In genomic region chr12:57458665-57459054, GRCh38 we compare ENCODE assay signal across 8 cellular contexts. TPM values are rescaled to one million over a fixed set of nuclear protein-coding genes. Genes with fewer than 3 reads are reported as not detected.
A peak's percentile ranks its signal among the peaks of the same experiment; 100 is the strongest.
DNase-seq lines count a peak whose midpoint lies in the region; TF ChIP-seq lines count a peak whose summit lies in the region.

No MANE protein-coding gene starts in this region.

- H3K4me3 ChIP-seq in BLaER1 (peak overlapping the region; percentile 70), MM.1S (ENCODE audit: low read length) (peak overlapping the region; percentile 80), duodenal mucosa (ENCODE audit: low read depth in 1 of 2, low read length in 2 of 2) (peak overlapping the region; percentile 93 to 96), neural cell (ENCODE audit: low read length) (peak overlapping the region; percentile 67)

- H3K9me2 ChIP-seq in MM.1S (replicated peaks; ENCODE audit: insufficient read depth, low read length) (no peaks in the 10 kb centered on the region), neural cell (ENCODE audit: insufficient read depth, low read length) (no peaks in the 10 kb centered on the region)

- H3K4me2 ChIP-seq in BLaER1, result peak overlapping the region; percentile 79
- H3K4me2 ChIP-seq in MM.1S (ENCODE audit: low read depth, low read length), result peak overlapping the region; percentile 100
- no peak overlapping the region for H3K4me2 ChIP-seq in neural cell (ENCODE audit: low read length)

- TF ChIP-seq EP300 in neural cell (conservative IDR thresholded peaks at IDR 0.05; ENCODE audit: poor library complexity, severe bottlenecking), result no peak

- H3K4me1 ChIP-seq in BLaER1 (peaks cover 69% of the 10 kb centered on the region), MM.1S (ENCODE audit: low read length) (peaks cover 24% of the 10 kb centered on the region), duodenal mucosa (ENCODE audit: control insufficient read depth in 1 of 2, insufficient read depth in 2 of 2, low read length in 2 of 2) (peaks cover 19 to 36% of the 10 kb centered on the region in 2 donors)

- peaks cover 9% of the 10 kb centered on the region for H3F3A ChIP-seq in MM.1S (ENCODE audit: insufficient read depth, low read length)
- H3F3A ChIP-seq in neural cell (ENCODE audit: insufficient read depth, low read length, poor library complexity, severe bottlenecking), result no peaks in the 10 kb centered on the region

- H4K20me1 ChIP-seq in BLaER1 (peaks cover 7% of the 10 kb centered on the region), MM.1S (ENCODE audit: insufficient read depth, low read length) (no peaks in the 10 kb centered on the region), neural cell (ENCODE audit: insufficient read depth) (no peaks in the 10 kb centered on the region)

- H2AFZ ChIP-seq in MM.1S (ENCODE audit: low read length), result peak overlapping the region; percentile 94
- H2AFZ ChIP-seq in neural cell (ENCODE audit: low read depth, low read length), result no peak overlapping the region

- TF ChIP-seq CTCF in MM.1S (IDR thresholded peaks at IDR 0.05; ENCODE audit: low read length) (no peak), neural cell (IDR thresholded peaks at IDR 0.05; ENCODE audit: poor library complexity, severe bottlenecking) (no peak)

- H3K36me3 ChIP-seq in BLaER1 (no peaks in the 10 kb centered on the region), MM.1S (replicated peaks; ENCODE audit: insufficient read depth, low read length) (no peaks in the 10 kb centered on the region), duodenal mucosa (ENCODE audit: control insufficient read depth in 1 of 2, insufficient read depth in 2 of 2, low read length in 2 of 2) (no peaks in the 10 kb centered on the region), neural cell (ENCODE audit: insufficient read depth, low read length) (no peaks in the 10 kb centered on the region)

- H3K27me3 ChIP-seq in BLaER1, result peaks cover 20% of the 10 kb centered on the region
- H3K27me3 ChIP-seq in MM.1S (replicated peaks; ENCODE audit: insufficient read depth, low read length), result peaks cover 13% of the 10 kb centered on the region
- peaks cover 5 to 13% of the 10 kb centered on the region in 2 donors for H3K27me3 ChIP-seq in duodenal mucosa (ENCODE audit: control insufficient read depth in 1 of 2, insufficient read depth in 2 of 2, low read length in 2 of 2)
- peaks cover 39% of the 10 kb centered on the region for H3K27me3 ChIP-seq in neural cell (ENCODE audit: insufficient read depth, low read depth, low read length)

- peak overlapping the region; percentile 77 for H3K27ac ChIP-seq in BLaER1
- peak overlapping the region; percentile 56; the same call in 1 of the 2 replicates for H3K27ac ChIP-seq in MM.1S (ENCODE audit: low read length)
- peak overlapping the region; percentile 23 for H3K27ac ChIP-seq in duodenal mucosa (ENCODE audit: low read depth, low read length)
- no peak overlapping the region for H3K27ac ChIP-seq in neural cell (ENCODE audit: low read length)

- H3K9me3 ChIP-seq in BLaER1, result no peaks in the 10 kb centered on the region
- H3K9me3 ChIP-seq in MM.1S (replicated peaks; ENCODE audit: insufficient read depth, low read length), result no peaks in the 10 kb centered on the region
- no peaks in the 10 kb centered on the region for H3K9me3 ChIP-seq in duodenal mucosa (ENCODE audit: control insufficient read depth in 1 of 2, low read length in 2 of 2)
- H3K9me3 ChIP-seq in neural cell (ENCODE audit: low read length), result no peaks in the 10 kb centered on the region

- DNase-seq in MM.1S (no peak), AML-193 (lab: John Stamatoyannopoulos, UW) (no peak), iPS-NIHi7 (ENCODE audit: extremely low spot score) (no peak), DMS53 (lab: John Stamatoyannopoulos, UW) (no peak), NCI-H1436 treated with DMSO at 0.1 percent for 48 hours (lab: John Stamatoyannopoulos, UW) (no peak)

- H3K79me2 ChIP-seq in MM.1S (ENCODE audit: low read length) (no peaks in the 10 kb centered on the region), neural cell (replicated peaks; ENCODE audit: insufficient read depth, low read length) (no peaks in the 10 kb centered on the region)

- H3K9ac ChIP-seq in BLaER1 (peak overlapping the region; percentile 72), MM.1S (ENCODE audit: low read length) (peak overlapping the region; percentile 50; the same call in 1 of the 2 replicates), duodenal mucosa (ENCODE audit: low read depth in 1 of 2, low read length in 2 of 2) (peak overlapping the region; percentile 71 to 91), neural cell (ENCODE audit: low read length) (peak overlapping the region; percentile 25)

- TF ChIP-seq RAD21 in neural cell (conservative IDR thresholded peaks at IDR 0.05), result no peak

TF ChIP-seq in neural cell, 6 proteins besides CTCF, POLR2A, EP300 and RAD21:
- no peak for TF ChIP-seq REST (IDR thresholded peaks at IDR 0.05; ENCODE audit: borderline replicate concordance)
- TF ChIP-seq SMC3 (conservative IDR thresholded peaks at IDR 0.05; ENCODE audit: poor library complexity), result no peak
- TF ChIP-seq TAF1 (IDR thresholded peaks at IDR 0.05; ENCODE audit: low read depth), result no peak
- no peak for TF ChIP-seq EZH2 (IDR thresholded peaks at IDR 0.05; ENCODE audit: borderline replicate concordance, insufficient read depth, low read length, poor library complexity, severe bottlenecking)
- no peak for TF ChIP-seq MXI1 (conservative IDR thresholded peaks at IDR 0.05; ENCODE audit: poor library complexity, severe bottlenecking)
- no peak for TF ChIP-seq POLR2AphosphoS5 (IDR thresholded peaks at IDR 0.05)
TF ChIP-seq in neural cell: peak in this region for 0.

RNA-seq across cellular contexts. Expression of gene GLI1, which starts 0.9 kb away (rescaled TPM):
- polyA plus RNA-seq in neural cell, result 4.2 TPM in 1 of 2 replicates, not detected in the other
- polyA minus RNA-seq in neural cell, result 0.24 and 0.58 TPM in 2 replicates

RNA-seq across cellular contexts. Expression of gene INHBE, which starts 3.6 kb away (rescaled TPM):
- 0.30 and 2.3 TPM in 2 replicates for polyA plus RNA-seq in neural cell
- not detected in 2 replicates for polyA minus RNA-seq in neural cell

RNA-seq across cellular contexts. Expression of gene ARHGAP9, which starts 21.0 kb away (rescaled TPM):
- polyA plus RNA-seq in neural cell, result not detected in 2 replicates
- not detected in 2 replicates for polyA minus RNA-seq in neural cell

RNA-seq across cellular contexts. Expression of gene INHBC, which starts 24.1 kb away (rescaled TPM):
- polyA plus RNA-seq in neural cell, result not detected in 2 replicates
- polyA minus RNA-seq in neural cell, result not detected in 2 replicates

RNA-seq across cellular contexts. Expression of gene R3HDM2, which starts 27.8 kb away (rescaled TPM):
- 11.1 and 13.7 TPM in 2 replicates for polyA plus RNA-seq in neural cell
- polyA minus RNA-seq in neural cell, result 23.4 and 38.7 TPM in 2 replicates

Comparison
In these comparisons a context has a peak if more than half of its experiments do, and no peak if none do; other contexts are left out.
1. H3K9ac ChIP-seq: peak in every context shown above with its lines; median percentile 81 in duodenal mucosa; 72 in BLaER1; 50 in MM.1S; 25 in neural cell.